In the genomic region with DNA sequence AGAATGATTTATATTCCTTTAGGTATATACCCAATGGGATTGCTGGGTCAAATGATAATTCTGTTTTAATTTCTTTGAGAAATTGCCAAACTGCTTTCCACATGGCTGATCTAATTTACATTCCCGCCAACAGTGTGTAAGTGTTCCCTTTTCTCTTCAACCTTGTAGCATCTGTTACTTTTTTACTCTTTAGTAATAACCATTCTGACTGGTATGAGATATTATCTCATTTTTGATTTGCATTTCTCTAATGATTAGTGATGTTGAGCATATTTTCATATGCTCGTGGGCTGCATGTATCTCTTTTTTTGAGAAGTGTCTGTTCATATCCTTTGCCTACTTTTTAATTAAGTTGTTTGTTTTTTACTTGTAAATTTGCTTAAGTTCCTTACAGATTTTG, we compare ENCODE assay signal across 26 cellular contexts.
"Had no signal": no experiment of that assay in that cellular context is flagged by ENCODE, and none has a peak within 500 bp of the region (broad histone marks: within the 10 kb centered on the region; RNA-seq: fewer than 3 reads in every experiment).

No MANE protein-coding gene starts in this region.

- H3K27ac ChIP-seq: left ventricle myocardium inferior, ovary, prostate gland, skin epidermis, stomach, testis, thyroid gland, transverse colon, upper lobe of right lung had no signal

- H3K4me1 ChIP-seq: left ventricle myocardium inferior, prostate gland, stomach, testis, thyroid gland, transverse colon, upper lobe of right lung had no signal

- H3K27me3 ChIP-seq: ovary, stomach, testis, thyroid gland, transverse colon, upper lobe of right lung had no signal

- ATAC-seq: left colon; natural killer cell treated with Interleukin-12 subunit alpha and Interleukin-12 subunit beta and Interleukin-15 and Interleukin-18, amount 100 ng/mL, for 72 hours; right cardiac atrium; sciatic nerve; stimulated activated naive B cell treated with anti-CD40 and anti-IgM and Interleukin-4, amounts not matched to agents 10 μg/mL and 1 μg/mL and 100 μg/mL, for 72 hours; stimulated activated naive CD8-positive, alpha-beta T cell treated with anti-CD3 and anti-CD28 coated beads, Interleukin-15, Interleukin-2, amounts not matched to agents 100 U/mL and 50 U/mL, for 24 hours; upper lobe of right lung had no signal

- H3K4me1 Mint-ChIP-seq: naive B cell; stimulated activated naive B cell treated with anti-CD40 and anti-IgM and Interleukin-4, amounts not matched to agents 10 μg/mL and 1 μg/mL and 100 μg/mL, for 72 hours had no signal

- H3K27ac Mint-ChIP-seq: mesothelial cell of epicardium; naive B cell; natural killer cell treated with Interleukin-12 subunit alpha and Interleukin-12 subunit beta and Interleukin-15 and Interleukin-18, amount 100 ng/mL, for 72 hours; stimulated activated naive B cell treated with anti-CD40 and anti-IgM and Interleukin-4, amounts not matched to agents 10 μg/mL and 1 μg/mL and 100 μg/mL, for 72 hours had no signal

- DNase-seq: hippocampal formation; kidney glomerular epithelial cell; left colon; left ventricle myocardium inferior; mesendoderm; naive B cell; ovary; posterior cingulate gyrus; retina; right cardiac atrium; stimulated activated CD4-positive, alpha-beta T cell treated with anti-CD3 and anti-CD28 coated beads, Interleukin-12 subunit alpha, Interleukin-12 subunit beta, amount 100 ng/mL, for 4 hours; stimulated activated CD4-positive, alpha-beta T cell treated with anti-CD3 and anti-CD28 coated beads, Interleukin-15, amount 100 ng/mL, for 24 hours; stimulated activated CD4-positive, alpha-beta T cell treated with anti-CD3 and anti-CD28 coated beads, Interleukin-2, amount 100 ng/mL, for 24 hours; stimulated activated CD4-positive, alpha-beta T cell treated with anti-CD3 and anti-CD28 coated beads, Interleukin-4, amount 100 ng/mL, for 1 hour; stimulated activated naive B cell treated with anti-CD40 and anti-IgM and Interleukin-4, amounts not matched to agents 10 μg/mL and 1 μg/mL and 100 μg/mL, for 72 hours; stimulated activated naive CD8-positive, alpha-beta T cell treated with anti-CD3 and anti-CD28 coated beads, Interleukin-15, Interleukin-2, amounts not matched to agents 100 U/mL and 50 U/mL, for 24 hours; stomach; testis; thyroid gland; transverse colon; upper lobe of right lung had no signal

- H3K36me3 Mint-ChIP-seq: mesothelial cell of epicardium; naive B cell; natural killer cell treated with Interleukin-12 subunit alpha and Interleukin-12 subunit beta and Interleukin-15 and Interleukin-18, amount 100 ng/mL, for 72 hours; stimulated activated naive B cell treated with anti-CD40 and anti-IgM and Interleukin-4, amounts not matched to agents 10 μg/mL and 1 μg/mL and 100 μg/mL, for 72 hours had no signal

- H3K27me3 Mint-ChIP-seq: naive B cell; natural killer cell treated with Interleukin-12 subunit alpha and Interleukin-12 subunit beta and Interleukin-15 and Interleukin-18, amount 100 ng/mL, for 72 hours; stimulated activated naive B cell treated with anti-CD40 and anti-IgM and Interleukin-4, amounts not matched to agents 10 μg/mL and 1 μg/mL and 100 μg/mL, for 72 hours had no signal

- H3K4me3 Mint-ChIP-seq: mesothelial cell of epicardium; naive B cell; natural killer cell treated with Interleukin-12 subunit alpha and Interleukin-12 subunit beta and Interleukin-15 and Interleukin-18, amount 100 ng/mL, for 72 hours; stimulated activated naive B cell treated with anti-CD40 and anti-IgM and Interleukin-4, amounts not matched to agents 10 μg/mL and 1 μg/mL and 100 μg/mL, for 72 hours had no signal
